18 cellular contexts compared by ENCODE assay signal in the genomic region with DNA sequence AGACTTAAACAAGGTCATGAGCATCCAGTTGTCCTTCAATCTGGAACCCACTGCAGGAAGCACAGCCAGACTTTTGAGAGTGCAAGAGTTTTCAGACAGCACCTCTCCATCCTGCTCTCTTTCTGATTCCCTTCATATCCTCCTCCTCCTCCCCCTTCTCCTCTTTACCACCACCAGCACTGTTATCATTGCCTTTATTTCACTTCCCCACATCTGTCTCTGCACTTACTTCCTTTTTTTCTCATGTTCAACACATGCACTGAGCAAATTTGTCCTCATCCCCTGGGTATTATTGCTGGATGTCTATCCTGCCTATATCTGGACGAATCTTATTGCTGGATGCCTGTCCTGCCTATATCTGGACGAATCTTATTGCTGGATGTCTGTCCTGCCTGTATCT.
"Had no signal": no experiment of that assay in that cellular context is flagged by ENCODE, and none has a peak within 500 bp of the region (broad histone marks: within the 10 kb centered on the region; RNA-seq: fewer than 3 reads in every experiment).

No MANE protein-coding gene starts in this region.

- H3K27me3 ChIP-seq: esophagus squamous epithelium, right lobe of liver, testis, upper lobe of left lung had no signal

- H3K4me1 Mint-ChIP-seq: activated naive CD8-positive, alpha-beta T cell treated with anti-CD3 and anti-CD28 coated beads, Interleukin-2, amount 10 ng/mL, durations not matched to agents 7 days and 5 days; brain; central memory CD8-positive, alpha-beta T cell; nephron progenitor cell; stimulated activated naive CD8-positive, alpha-beta T cell treated with anti-CD3 and anti-CD28 coated beads, Interleukin-15, amount 100 ng/mL, for 72 hours had no signal

- H3K27me3 Mint-ChIP-seq: central memory CD8-positive, alpha-beta T cell; stimulated activated naive CD8-positive, alpha-beta T cell treated with anti-CD3 and anti-CD28 coated beads, Interleukin-15, amount 100 ng/mL, for 72 hours had no signal

- H3K36me3 ChIP-seq: esophagus squamous epithelium, left ventricle myocardium inferior, right lobe of liver, upper lobe of left lung had no signal

- H3K36me3 Mint-ChIP-seq: activated naive CD8-positive, alpha-beta T cell treated with anti-CD3 and anti-CD28 coated beads, Interleukin-2, amount 10 ng/mL, durations not matched to agents 7 days and 5 days; brain had no signal

- H3K4me3 Mint-ChIP-seq: activated naive CD8-positive, alpha-beta T cell treated with anti-CD3 and anti-CD28 coated beads, Interleukin-2, amount 10 ng/mL, durations not matched to agents 7 days and 5 days; brain; central memory CD8-positive, alpha-beta T cell; nephron progenitor cell; stimulated activated naive CD8-positive, alpha-beta T cell treated with anti-CD3 and anti-CD28 coated beads, Interleukin-15, amount 100 ng/mL, for 72 hours had no signal

- H3K27ac ChIP-seq: coronary artery, esophagus squamous epithelium, left ventricle myocardium inferior, psoas muscle, right lobe of liver, testis, upper lobe of left lung had no signal

- H3K9me3 ChIP-seq: esophagus squamous epithelium, right lobe of liver, testis, upper lobe of left lung had no signal

- H3K27ac Mint-ChIP-seq: activated naive CD8-positive, alpha-beta T cell treated with anti-CD3 and anti-CD28 coated beads, Interleukin-2, amount 10 ng/mL, durations not matched to agents 7 days and 5 days; brain; nephron progenitor cell had no signal

- H3K4me3 ChIP-seq: coronary artery, esophagus squamous epithelium, left ventricle myocardium inferior, psoas muscle, right lobe of liver, smooth muscle cell, testis, upper lobe of left lung had no signal

- H3K9me3 Mint-ChIP-seq: nephron progenitor cell had no signal

- DNase-seq: activated CD4-positive, CD25-positive, alpha-beta regulatory T cell treated with anti-CD3 and anti-CD28 coated beads, Interleukin-2, amount 50 U/mL, for 72 hours; activated naive CD4-positive, alpha-beta T cell; activated naive CD8-positive, alpha-beta T cell treated with anti-CD3 and anti-CD28 coated beads, Interleukin-2, amount 10 ng/mL, durations not matched to agents 7 days and 5 days; effector CD4-positive, alpha-beta T cell; esophagus squamous epithelium; hypothalamus; left ventricle myocardium inferior; mesenchymal stem cell; nephron progenitor cell; psoas muscle; right lobe of liver; stimulated activated naive CD8-positive, alpha-beta T cell treated with anti-CD3 and anti-CD28 coated beads, Interleukin-15, amount 100 ng/mL, for 72 hours; testis; upper lobe of left lung had no signal

- ATAC-seq: psoas muscle; right lobe of liver; stimulated activated naive CD8-positive, alpha-beta T cell treated with anti-CD3 and anti-CD28 coated beads, Interleukin-15, amount 100 ng/mL, for 72 hours had no signal

- H3K4me2 ChIP-seq: smooth muscle cell had no signal

- H3K4me1 ChIP-seq: esophagus squamous epithelium, left ventricle myocardium inferior, psoas muscle, right lobe of liver, testis, upper lobe of left lung had no signal
